Comparison of ENCODE assay signal across 2 cellular contexts in the genomic region with DNA sequence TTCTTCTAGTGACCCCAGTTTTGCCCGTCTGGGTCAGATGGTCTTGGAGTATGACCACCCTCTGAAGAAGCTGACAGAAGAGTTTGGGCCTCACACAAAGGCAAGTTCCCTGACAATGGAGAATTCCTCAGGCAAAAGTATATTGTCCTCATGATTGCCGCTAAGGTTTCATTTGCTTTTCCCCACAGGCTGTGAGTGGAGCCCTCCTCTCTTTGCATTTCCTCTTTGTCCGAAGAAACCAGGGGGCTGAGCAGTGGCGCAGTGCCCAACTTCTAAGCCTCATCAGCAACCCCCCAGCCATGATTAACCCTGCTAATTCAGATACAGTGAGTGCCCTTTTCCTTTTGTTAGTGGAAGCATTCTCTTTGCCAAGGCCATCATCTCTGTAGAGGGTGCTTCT.
TF ChIP-seq lines count a peak whose summit lies in the region.

No MANE protein-coding gene starts in this region.

TF ChIP-seq in GM23338, 12 proteins besides CTCF, POLR2A, EP300 and RAD21 (continues in another document):
- no peak for TF ChIP-seq ZNF114 (CRISPR knock-in tag; IDR thresholded peaks at IDR 0.05)
- TF ChIP-seq JUNB (IDR thresholded peaks at IDR 0.05; ENCODE audit: unreplicated experiment): no peak
- TF ChIP-seq ZNF331 (CRISPR knock-in tag; IDR thresholded peaks at IDR 0.05; ENCODE audit: low read depth): no peak
- no peak for TF ChIP-seq EZH2 (IDR thresholded peaks at IDR 0.05; ENCODE audit: low read depth, unreplicated experiment)
- TF ChIP-seq, protein P1, sequence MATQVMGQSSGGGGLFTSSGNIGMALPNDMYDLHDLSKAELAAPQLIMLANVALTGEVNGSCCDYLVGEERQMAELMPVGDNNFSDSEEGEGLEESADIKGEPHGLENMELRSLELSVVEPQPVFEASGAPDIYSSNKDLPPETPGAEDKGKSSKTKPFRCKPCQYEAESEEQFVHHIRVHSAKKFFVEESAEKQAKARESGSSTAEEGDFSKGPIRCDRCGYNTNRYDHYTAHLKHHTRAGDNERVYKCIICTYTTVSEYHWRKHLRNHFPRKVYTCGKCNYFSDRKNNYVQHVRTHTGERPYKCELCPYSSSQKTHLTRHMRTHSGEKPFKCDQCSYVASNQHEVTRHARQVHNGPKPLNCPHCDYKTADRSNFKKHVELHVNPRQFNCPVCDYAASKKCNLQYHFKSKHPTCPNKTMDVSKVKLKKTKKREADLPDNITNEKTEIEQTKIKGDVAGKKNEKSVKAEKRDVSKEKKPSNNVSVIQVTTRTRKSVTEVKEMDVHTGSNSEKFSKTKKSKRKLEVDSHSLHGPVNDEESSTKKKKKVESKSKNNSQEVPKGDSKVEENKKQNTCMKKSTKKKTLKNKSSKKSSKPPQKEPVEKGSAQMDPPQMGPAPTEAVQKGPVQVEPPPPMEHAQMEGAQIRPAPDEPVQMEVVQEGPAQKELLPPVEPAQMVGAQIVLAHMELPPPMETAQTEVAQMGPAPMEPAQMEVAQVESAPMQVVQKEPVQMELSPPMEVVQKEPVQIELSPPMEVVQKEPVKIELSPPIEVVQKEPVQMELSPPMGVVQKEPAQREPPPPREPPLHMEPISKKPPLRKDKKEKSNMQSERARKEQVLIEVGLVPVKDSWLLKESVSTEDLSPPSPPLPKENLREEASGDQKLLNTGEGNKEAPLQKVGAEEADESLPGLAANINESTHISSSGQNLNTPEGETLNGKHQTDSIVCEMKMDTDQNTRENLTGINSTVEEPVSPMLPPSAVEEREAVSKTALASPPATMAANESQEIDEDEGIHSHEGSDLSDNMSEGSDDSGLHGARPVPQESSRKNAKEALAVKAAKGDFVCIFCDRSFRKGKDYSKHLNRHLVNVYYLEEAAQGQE (IDR thresholded peaks at IDR 0.05; ENCODE audit: unreplicated experiment): no peak
- TF ChIP-seq, protein P2, sequence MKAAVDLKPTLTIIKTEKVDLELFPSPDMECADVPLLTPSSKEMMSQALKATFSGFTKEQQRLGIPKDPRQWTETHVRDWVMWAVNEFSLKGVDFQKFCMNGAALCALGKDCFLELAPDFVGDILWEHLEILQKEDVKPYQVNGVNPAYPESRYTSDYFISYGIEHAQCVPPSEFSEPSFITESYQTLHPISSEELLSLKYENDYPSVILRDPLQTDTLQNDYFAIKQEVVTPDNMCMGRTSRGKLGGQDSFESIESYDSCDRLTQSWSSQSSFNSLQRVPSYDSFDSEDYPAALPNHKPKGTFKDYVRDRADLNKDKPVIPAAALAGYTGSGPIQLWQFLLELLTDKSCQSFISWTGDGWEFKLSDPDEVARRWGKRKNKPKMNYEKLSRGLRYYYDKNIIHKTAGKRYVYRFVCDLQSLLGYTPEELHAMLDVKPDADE (IDR thresholded peaks at IDR 0.05): no peak
- no peak for TF ChIP-seq NANOG (IDR thresholded peaks at IDR 0.05; ENCODE audit: borderline replicate concordance)
- TF ChIP-seq, protein P3, sequence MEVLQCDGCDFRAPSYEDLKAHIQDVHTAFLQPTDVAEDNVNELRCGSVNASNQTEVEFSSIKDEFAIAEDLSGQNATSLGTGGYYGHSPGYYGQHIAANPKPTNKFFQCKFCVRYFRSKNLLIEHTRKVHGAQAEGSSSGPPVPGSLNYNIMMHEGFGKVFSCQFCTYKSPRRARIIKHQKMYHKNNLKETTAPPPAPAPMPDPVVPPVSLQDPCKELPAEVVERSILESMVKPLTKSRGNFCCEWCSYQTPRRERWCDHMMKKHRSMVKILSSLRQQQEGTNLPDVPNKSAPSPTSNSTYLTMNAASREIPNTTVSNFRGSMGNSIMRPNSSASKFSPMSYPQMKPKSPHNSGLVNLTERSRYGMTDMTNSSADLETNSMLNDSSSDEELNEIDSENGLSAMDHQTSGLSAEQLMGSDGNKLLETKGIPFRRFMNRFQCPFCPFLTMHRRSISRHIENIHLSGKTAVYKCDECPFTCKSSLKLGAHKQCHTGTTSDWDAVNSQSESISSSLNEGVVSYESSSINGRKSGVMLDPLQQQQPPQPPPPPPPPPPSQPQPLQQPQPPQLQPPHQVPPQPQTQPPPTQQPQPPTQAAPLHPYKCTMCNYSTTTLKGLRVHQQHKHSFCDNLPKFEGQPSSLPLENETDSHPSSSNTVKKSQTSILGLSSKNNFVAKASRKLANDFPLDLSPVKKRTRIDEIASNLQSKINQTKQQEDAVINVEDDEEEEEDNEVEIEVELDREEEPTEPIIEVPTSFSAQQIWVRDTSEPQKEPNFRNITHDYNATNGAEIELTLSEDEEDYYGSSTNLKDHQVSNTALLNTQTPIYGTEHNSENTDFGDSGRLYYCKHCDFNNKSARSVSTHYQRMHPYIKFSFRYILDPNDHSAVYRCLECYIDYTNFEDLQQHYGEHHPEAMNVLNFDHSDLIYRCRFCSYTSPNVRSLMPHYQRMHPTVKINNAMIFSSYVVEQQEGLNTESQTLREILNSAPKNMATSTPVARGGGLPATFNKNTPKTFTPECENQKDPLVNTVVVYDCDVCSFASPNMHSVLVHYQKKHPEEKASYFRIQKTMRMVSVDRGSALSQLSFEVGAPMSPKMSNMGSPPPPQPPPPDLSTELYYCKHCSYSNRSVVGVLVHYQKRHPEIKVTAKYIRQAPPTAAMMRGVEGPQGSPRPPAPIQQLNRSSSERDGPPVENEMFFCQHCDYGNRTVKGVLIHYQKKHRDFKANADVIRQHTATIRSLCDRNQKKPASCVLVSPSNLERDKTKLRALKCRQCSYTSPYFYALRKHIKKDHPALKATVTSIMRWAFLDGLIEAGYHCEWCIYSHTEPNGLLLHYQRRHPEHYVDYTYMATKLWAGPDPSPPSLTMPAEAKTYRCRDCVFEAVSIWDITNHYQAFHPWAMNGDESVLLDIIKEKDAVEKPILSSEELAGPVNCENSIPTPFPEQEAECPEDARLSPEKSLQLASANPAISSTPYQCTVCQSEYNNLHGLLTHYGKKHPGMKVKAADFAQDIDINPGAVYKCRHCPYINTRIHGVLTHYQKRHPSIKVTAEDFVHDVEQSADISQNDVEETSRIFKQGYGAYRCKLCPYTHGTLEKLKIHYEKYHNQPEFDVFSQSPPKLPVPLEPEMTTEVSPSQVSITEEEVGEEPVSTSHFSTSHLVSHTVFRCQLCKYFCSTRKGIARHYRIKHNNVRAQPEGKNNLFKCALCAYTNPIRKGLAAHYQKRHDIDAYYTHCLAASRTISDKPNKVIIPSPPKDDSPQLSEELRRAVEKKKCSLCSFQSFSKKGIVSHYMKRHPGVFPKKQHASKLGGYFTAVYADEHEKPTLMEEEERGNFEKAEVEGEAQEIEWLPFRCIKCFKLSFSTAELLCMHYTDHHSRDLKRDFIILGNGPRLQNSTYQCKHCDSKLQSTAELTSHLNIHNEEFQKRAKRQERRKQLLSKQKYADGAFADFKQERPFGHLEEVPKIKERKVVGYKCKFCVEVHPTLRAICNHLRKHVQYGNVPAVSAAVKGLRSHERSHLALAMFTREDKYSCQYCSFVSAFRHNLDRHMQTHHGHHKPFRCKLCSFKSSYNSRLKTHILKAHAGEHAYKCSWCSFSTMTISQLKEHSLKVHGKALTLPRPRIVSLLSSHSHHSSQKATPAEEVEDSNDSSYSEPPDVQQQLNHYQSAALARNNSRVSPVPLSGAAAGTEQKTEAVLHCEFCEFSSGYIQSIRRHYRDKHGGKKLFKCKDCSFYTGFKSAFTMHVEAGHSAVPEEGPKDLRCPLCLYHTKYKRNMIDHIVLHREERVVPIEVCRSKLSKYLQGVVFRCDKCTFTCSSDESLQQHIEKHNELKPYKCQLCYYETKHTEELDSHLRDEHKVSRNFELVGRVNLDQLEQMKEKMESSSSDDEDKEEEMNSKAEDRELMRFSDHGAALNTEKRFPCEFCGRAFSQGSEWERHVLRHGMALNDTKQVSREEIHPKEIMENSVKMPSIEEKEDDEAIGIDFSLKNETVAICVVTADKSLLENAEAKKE (CRISPR knock-in tag; IDR thresholded peaks at IDR 0.05): no peak
- no peak for TF ChIP-seq EZH2phosphoT487 (IDR thresholded peaks at IDR 0.05; ENCODE audit: unreplicated experiment)
- TF ChIP-seq STAT1 (IDR thresholded peaks at IDR 0.05; ENCODE audit: unreplicated experiment): no peak

TF ChIP-seq in H1, 55 proteins besides CTCF, POLR2A, EP300 and RAD21:
- TF ChIP-seq NANOG (IDR thresholded peaks at IDR 0.05; ENCODE audit: insufficient read depth, low read depth, low read length, poor library complexity, severe bottlenecking) (no peak), TEAD4 (IDR thresholded peaks at IDR 0.05; ENCODE audit: low read depth, low read length) (no peak), SIX5 (IDR thresholded peaks at IDR 0.05; ENCODE audit: low read depth, low read length) (no peak), CTBP2 (IDR thresholded peaks at IDR 0.05; ENCODE audit: borderline replicate concordance, insufficient read depth, insufficient read length, low read length) (no peak), SIN3A (conservative IDR thresholded peaks at IDR 0.05 in 1 of 2, IDR thresholded peaks at IDR 0.05 in 1 of 2; ENCODE audit: low read depth in 1 of 2, low read length in 2 of 2) (no peak), CREB1 (IDR thresholded peaks at IDR 0.05) (no peak), GTF2F1 (IDR thresholded peaks at IDR 0.05; ENCODE audit: borderline replicate concordance, low read depth, low read length) (no peak), GABPA (IDR thresholded peaks at IDR 0.05; ENCODE audit: borderline replicate concordance, insufficient read depth, low read length) (no peak), BCL11A (IDR thresholded peaks at IDR 0.05; ENCODE audit: low read depth in 2 of 2, low read length in 2 of 2) (no peak), ZNF274 (IDR thresholded peaks at IDR 0.05; ENCODE audit: borderline replicate concordance, extremely low read depth, low read length) (no peak), RXRA (IDR thresholded peaks at IDR 0.05; ENCODE audit: insufficient read depth, low read depth, low read length) (no peak), CHD2 (IDR thresholded peaks at IDR 0.05; ENCODE audit: low read length) (no peak), SP1 (IDR thresholded peaks at IDR 0.05; ENCODE audit: low read depth, low read length) (no peak), SUZ12 (IDR thresholded peaks at IDR 0.05; ENCODE audit: low read length) (no peak), RBBP5 (IDR thresholded peaks at IDR 0.05; ENCODE audit: borderline replicate concordance, low read depth, low read length) (no peak), SRF (IDR thresholded peaks at IDR 0.05; ENCODE audit: low read depth, low read length) (no peak), BACH1 (IDR thresholded peaks at IDR 0.05; ENCODE audit: low read length) (no peak), TBP (IDR thresholded peaks at IDR 0.05; ENCODE audit: low read depth, low read length) (no peak)
- TF ChIP-seq, protein P4, sequence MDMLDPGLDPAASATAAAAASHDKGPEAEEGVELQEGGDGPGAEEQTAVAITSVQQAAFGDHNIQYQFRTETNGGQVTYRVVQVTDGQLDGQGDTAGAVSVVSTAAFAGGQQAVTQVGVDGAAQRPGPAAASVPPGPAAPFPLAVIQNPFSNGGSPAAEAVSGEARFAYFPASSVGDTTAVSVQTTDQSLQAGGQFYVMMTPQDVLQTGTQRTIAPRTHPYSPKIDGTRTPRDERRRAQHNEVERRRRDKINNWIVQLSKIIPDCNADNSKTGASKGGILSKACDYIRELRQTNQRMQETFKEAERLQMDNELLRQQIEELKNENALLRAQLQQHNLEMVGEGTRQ (IDR thresholded peaks at IDR 0.05; ENCODE audit: low read length): no peak
- TF ChIP-seq, protein P5, sequence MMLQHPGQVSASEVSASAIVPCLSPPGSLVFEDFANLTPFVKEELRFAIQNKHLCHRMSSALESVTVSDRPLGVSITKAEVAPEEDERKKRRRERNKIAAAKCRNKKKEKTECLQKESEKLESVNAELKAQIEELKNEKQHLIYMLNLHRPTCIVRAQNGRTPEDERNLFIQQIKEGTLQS (IDR thresholded peaks at IDR 0.05; ENCODE audit: insufficient read depth, low read depth, low read length): no peak
TF ChIP-seq in H1: peak in this region for 0.
